In genomic region chr6:169237496-169238134, GRCh38 we compare ENCODE assay signal across 25 cellular contexts. TPM values are rescaled to one million over a fixed set of nuclear protein-coding genes. Genes with fewer than 3 reads are reported as not detected.
DNase-seq lines count a peak whose midpoint lies in the region; ATAC-seq, FAIRE-seq and TF ChIP-seq lines count a peak whose summit lies in the region.
"Had no signal": no experiment of that assay in that cellular context is flagged by ENCODE, and none has a peak within 500 bp of the region (broad histone marks: within the 10 kb centered on the region; RNA-seq: fewer than 3 reads in every experiment).

No MANE protein-coding gene starts in this region.

- no peaks in the 10 kb centered on the region for H3K9me3 Mint-ChIP-seq in osteocyte (ENCODE audit: unreplicated experiment)
- H3K9me3 Mint-ChIP-seq in activated CD4-positive, alpha-beta memory T cell treated with anti-CD3 and anti-CD28 coated beads, Interleukin-2, amount 10 ng/mL, durations not matched to agents 7 days and 5 days = peaks cover 25% of the 10 kb centered on the region

- no peaks in the 10 kb centered on the region; a peak in 1 of 7 replicates for H3K4me1 ChIP-seq in H1 (replicated peaks in 1 of 4; ENCODE audit: control insufficient read depth in 3 of 4, insufficient read depth in 4 of 4, low read length in 3 of 4)
- H3K4me1 ChIP-seq: BLaER1 had no signal

- peaks cover 2% of the 10 kb centered on the region for H3K4me1 Mint-ChIP-seq in osteocyte (ENCODE audit: unreplicated experiment)
- H3K4me1 Mint-ChIP-seq in activated CD4-positive, alpha-beta memory T cell treated with anti-CD3 and anti-CD28 coated beads, Interleukin-2, amount 10 ng/mL, durations not matched to agents 7 days and 5 days = no peaks in the 10 kb centered on the region

- TF ChIP-seq EP300 in H1 (IDR thresholded peaks at IDR 0.05; ENCODE audit: borderline replicate concordance in 1 of 2, low read depth in 2 of 2, low read length in 2 of 2) = no peak

- H3K27ac ChIP-seq in H1 (ENCODE audit: low read depth, low read length) = no peak overlapping the region
- H3K27ac ChIP-seq: BLaER1, KMS-11, SK-N-MC had no signal

- DNase-seq in AG08396 (ENCODE audit: low spot score) (peak; percentile 3), COLO668 (lab: John Stamatoyannopoulos, UW; ENCODE audit: unreplicated experiment) (peak; percentile 13), H1 (ENCODE audit: low read depth in 1 of 2, low spot score in 2 of 2) (no peak), osteocyte (ENCODE audit: extremely low spot score, unreplicated experiment) (no peak), HPDE6-E6E7 (ENCODE audit: extremely low spot score) (no peak), activated gamma-delta T cell treated with Interleukin-2 at 50 U/mL for 16 hours (no peak)
- DNase-seq in activated CD4-positive, alpha-beta memory T cell treated with anti-CD3 and anti-CD28 coated beads, Interleukin-2, amount 10 ng/mL, durations not matched to agents 7 days and 5 days = no peak
- DNase-seq: Calu3; CD4-positive, alpha-beta memory T cell; DMS153; GOT3; NCI-H1105 treated with DMSO at 0.1 percent for 48 hours; NCI-H1694 treated with DMSO at 0.1 percent for 48 hours; NCI-H2081 treated with DMSO at 0.1 percent for 48 hours; NCI-H2171 treated with DMSO at 0.1 percent for 48 hours; NCI-H526 treated with DMSO at 0.1 percent for 48 hours; RPMI8226; SHP77 treated with DMSO at 0.1 percent for 48 hours; SW 1271 had no signal

- CTCF ChIA-PET in H1 (lab: Charles Lee; ENCODE audit: partially characterized antibody) = interaction anchor here (1.3 kb wide), 1 partner anchor 24 kb away, joined by 3 read pairs; no protein-coding TSS in a partner anchor
- CTCF ChIA-PET in activated CD4-positive, alpha-beta memory T cell treated with anti-CD3 and anti-CD28 coated beads, Interleukin-2, amount 10 ng/mL, durations not matched to agents 7 days and 5 days (lab: Charles Lee) = no interaction called here

- 92% methylated on average over 25 of the region's 25 CpGs; no CpG with 5 or more reads in 1 of the 2 experiments for WGBS in H1 (ENCODE audit: extremely low coverage in 1 of 2, insufficient coverage in 1 of 2, insufficient read length in 1 of 2, insufficient replicate concordance in 2 of 2, low coverage in 1 of 2, low lambda C conversion rate in 2 of 2, missing lambda C conversion rate in 1 of 2), 2 experiments

- no peak overlapping the region for H3K9ac ChIP-seq in H1 (replicated peaks in 1 of 4; ENCODE audit: extremely low read depth in 1 of 4, low read depth in 3 of 4, low read length in 3 of 4)
- H3K9ac ChIP-seq: BLaER1, KMS-11 had no signal

- H3K27me3 Mint-ChIP-seq in osteocyte (ENCODE audit: unreplicated experiment) = no peaks in the 10 kb centered on the region
- no peaks in the 10 kb centered on the region for H3K27me3 Mint-ChIP-seq in activated CD4-positive, alpha-beta memory T cell treated with anti-CD3 and anti-CD28 coated beads, Interleukin-2, amount 10 ng/mL, durations not matched to agents 7 days and 5 days

- H3K9me3 ChIP-seq in H1 (ENCODE audit: insufficient read depth in 2 of 2, low read depth in 1 of 2, low read length in 1 of 2) = no peaks in the 10 kb centered on the region

- no peak overlapping the region for H2AK5ac ChIP-seq in H1 (ENCODE audit: low read depth, low read length)

- H3K27ac Mint-ChIP-seq in osteocyte (ENCODE audit: unreplicated experiment) = peak overlapping the region; percentile 19
- no peak overlapping the region for H3K27ac Mint-ChIP-seq in activated CD4-positive, alpha-beta memory T cell treated with anti-CD3 and anti-CD28 coated beads, Interleukin-2, amount 10 ng/mL, durations not matched to agents 7 days and 5 days
- H3K27ac Mint-ChIP-seq: CD4-positive, alpha-beta memory T cell had no signal

- peaks cover 62% of the 10 kb centered on the region for H3K36me3 Mint-ChIP-seq in osteocyte (ENCODE audit: unreplicated experiment)
- peaks cover 9% of the 10 kb centered on the region for H3K36me3 Mint-ChIP-seq in activated CD4-positive, alpha-beta memory T cell treated with anti-CD3 and anti-CD28 coated beads, Interleukin-2, amount 10 ng/mL, durations not matched to agents 7 days and 5 days (ENCODE audit: low read depth)
- H3K36me3 Mint-ChIP-seq: CD4-positive, alpha-beta memory T cell had no signal

- peaks cover 0 to 13% (median 0%) of the 10 kb centered on the region in 4 experiments; a peak in 3 of 8 replicates for H3K36me3 ChIP-seq in H1 (ENCODE audit: control insufficient read depth in 2 of 4, insufficient read depth in 4 of 4, low read length in 3 of 4)
- H3K36me3 ChIP-seq: BLaER1 had no signal

- H4K20me1 ChIP-seq in H1 (replicated peaks in 1 of 2; ENCODE audit: control insufficient read depth in 1 of 2, insufficient read depth in 2 of 2, low read length in 2 of 2) = peaks cover 0 to 5% of the 10 kb centered on the region in 2 experiments
- H4K20me1 ChIP-seq: BLaER1 had no signal

- H3K79me2 ChIP-seq in H1 (ENCODE audit: control insufficient read depth in 1 of 2, insufficient read depth in 2 of 2, low read length in 2 of 2) = no peaks in the 10 kb centered on the region

- no peak overlapping the region for H3K18ac ChIP-seq in H1 (ENCODE audit: extremely low read depth, low read length)

- no peak for FAIRE-seq in H1 (lab: Jason Lieb, UNC)
- FAIRE-seq: GM19239 had no signal

- no peak for ATAC-seq in HG03354 (IDR thresholded peaks at IDR 0.05; ENCODE audit: poor library complexity, severe bottlenecking, unreplicated experiment)
- ATAC-seq: HCT116 had no signal

- no peak overlapping the region for H3K23ac ChIP-seq in H1 (ENCODE audit: insufficient read length)

- H3K4me3 Mint-ChIP-seq in osteocyte (ENCODE audit: unreplicated experiment) = no peak overlapping the region
- H3K4me3 Mint-ChIP-seq in activated CD4-positive, alpha-beta memory T cell treated with anti-CD3 and anti-CD28 coated beads, Interleukin-2, amount 10 ng/mL, durations not matched to agents 7 days and 5 days = no peak overlapping the region

- H2AFZ ChIP-seq in H1 (ENCODE audit: low read length) = no peak overlapping the region

- H3K23me2 ChIP-seq in H1 (ENCODE audit: low read depth, low read length) = peaks cover 21% of the 10 kb centered on the region; the same call in 1 of the 2 replicates

- no peak for TF ChIP-seq POLR2A in H1 (IDR thresholded peaks at IDR 0.05; ENCODE audit: control extremely low read depth in 1 of 2, low read depth in 2 of 2, low read length in 2 of 2)

- H2BK20ac ChIP-seq in H1 (ENCODE audit: low read length) = 0 out of 2 replicates have a peak overlapping the region, but pooled peaks have one; percentile 32

- no peak overlapping the region for H3K4ac ChIP-seq in H1 (replicated peaks; ENCODE audit: insufficient read length, low read depth, low read length)

- H2BK120ac ChIP-seq in H1 (replicated peaks; ENCODE audit: low read depth, low read length) = no peak overlapping the region

- H4K8ac ChIP-seq in H1 (ENCODE audit: extremely low read depth, insufficient read depth, low read length) = no peak overlapping the region

- TF ChIP-seq RAD21 in H1 (IDR thresholded peaks at IDR 0.05 in 1 of 2, conservative IDR thresholded peaks at IDR 0.05 in 1 of 2; ENCODE audit: low read depth in 2 of 2, low read length in 2 of 2) = no peak

- no peak for TF ChIP-seq CTCF in H1 (IDR thresholded peaks at IDR 0.05; ENCODE audit: control extremely low read depth in 1 of 3, insufficient read depth in 1 of 3, low read depth in 1 of 3, low read length in 3 of 3)
- TF ChIP-seq CTCF in osteocyte (IDR thresholded peaks at IDR 0.05) = no peak

- no peak overlapping the region for H3K56ac ChIP-seq in H1 (replicated peaks; ENCODE audit: insufficient read length, low read depth, low read length)

- H2BK15ac ChIP-seq in H1 (ENCODE audit: low read length) = no peak overlapping the region

- no peak overlapping the region for H2BK12ac ChIP-seq in H1 (ENCODE audit: low read depth, low read length)

- POLR2A ChIA-PET in H1 (lab: Charles Lee; ENCODE audit: partially characterized antibody) = interaction anchor here (0.8 to 4.3 kb wide), 3 partner anchors 10 to 15 kb away, joined by 3 to 14 read pairs (median 5); no protein-coding TSS in a partner anchor
- POLR2A ChIA-PET in activated CD4-positive, alpha-beta memory T cell treated with anti-CD3 and anti-CD28 coated beads, Interleukin-2, amount 10 ng/mL, durations not matched to agents 7 days and 5 days (lab: Charles Lee) = no interaction called here

- H3K4me3 ChIP-seq in H1 (ENCODE audit: extremely low read depth in 1 of 4, insufficient read depth in 2 of 4, low read depth in 3 of 4, low read length in 4 of 4) = no peak overlapping the region
- H3K4me3 ChIP-seq: BLaER1, SK-N-MC had no signal

- no peak overlapping the region for H3K4me2 ChIP-seq in H1 (ENCODE audit: insufficient read depth in 1 of 2, low read depth in 2 of 2, low read length in 2 of 2)
- H3K4me2 ChIP-seq: BLaER1, KMS-11 had no signal

- H4K5ac ChIP-seq in H1 (ENCODE audit: insufficient read length, low read depth, low read length) = no peak overlapping the region

- H2BK5ac ChIP-seq in H1 (ENCODE audit: low read depth, low read length) = 0 out of 2 replicates have a peak overlapping the region, but pooled peaks have one; percentile 28

- H3K27me3 ChIP-seq in H1 (replicated peaks in 1 of 4; ENCODE audit: control insufficient read depth in 3 of 4, extremely low read depth in 1 of 4, insufficient read depth in 3 of 4, low read length in 3 of 4) = no peaks in the 10 kb centered on the region
- H3K27me3 ChIP-seq: BLaER1 had no signal

- no peak overlapping the region for H3K14ac ChIP-seq in H1 (ENCODE audit: insufficient read length)

- H3K79me1 ChIP-seq in H1 (ENCODE audit: low read depth, low read length) = no peaks in the 10 kb centered on the region

- no peak overlapping the region for H4K91ac ChIP-seq in H1 (replicated peaks; ENCODE audit: insufficient read length, low read length)

TF ChIP-seq in H1, 55 proteins besides CTCF, POLR2A, EP300 and RAD21:
- no peak for TF ChIP-seq CTBP2 (IDR thresholded peaks at IDR 0.05; ENCODE audit: borderline replicate concordance, insufficient read depth, insufficient read length, low read length)
- no peak for TF ChIP-seq PHF8 (conservative IDR thresholded peaks at IDR 0.05; ENCODE audit: low read depth, low read length)
- TF ChIP-seq SIRT6 (IDR thresholded peaks at IDR 0.05; ENCODE audit: low read length) = no peak

RNA-seq across cellular contexts. Expression of gene THBS2, which starts 16.0 kb away (rescaled TPM):
- 22.5 and 23.3 TPM in 2 replicates for total RNA-seq in H1 (2021; fragmentation: NEBNext Ultra II Directional; extraction: Animal tissue kit (Norgen Biotek cat#: 25700))
- 11.0 and 14.5 TPM in 2 replicates for polyA plus RNA-seq in H1 (2011; rRNA removed)
- 13.2 TPM for polyA plus RNA-seq in H1 (2011; cell fraction: cytosol; rRNA removed)
- 33.1 TPM for polyA plus RNA-seq in H1 (2011; cell fraction: nucleus; rRNA removed)
- 9.6 to 12.8 TPM (median 11.3 TPM) in 4 replicates for polyA plus RNA-seq in H1 (2012, experiment 1 of 2)
- polyA plus RNA-seq in H1 (2012, experiment 2 of 2) = 3.1 TPM
- 21.3 TPM for polyA plus RNA-seq in H1 (2013, experiment 1 of 2)
- polyA plus RNA-seq in H1 (2013, experiment 2 of 2) = 17.4 TPM
- 23.9 and 27.8 TPM in 2 replicates for polyA minus RNA-seq in H1 (2011; rRNA and poly(A)+ RNA removed)
- 17.0 TPM for polyA minus RNA-seq in H1 (2011; cell fraction: cytosol; rRNA and poly(A)+ RNA removed)
- 19.3 TPM for polyA minus RNA-seq in H1 (2011; cell fraction: nucleus; rRNA and poly(A)+ RNA removed)
- total RNA-seq in osteocyte = 650 and 687 TPM in 2 replicates
- not detected for total RNA-seq in activated CD4-positive, alpha-beta memory T cell treated with anti-CD3 and anti-CD28 coated beads, Interleukin-2, amount 10 ng/mL, durations not matched to agents 7 days and 5 days
- total RNA-seq: Calu3; CD4-positive, alpha-beta memory T cell had no signal

Comparison
In these comparisons a context has a peak if more than half of its experiments do, and no peak if none do; other contexts are left out.
1. DNase-seq: peak in AG08396 (single experiment) and COLO668 (single experiment); none in H1 (0 of 2), osteocyte (single experiment), HPDE6-E6E7 (single experiment), activated gamma-delta T cell treated with Interleukin-2 at 50 U/mL for 16 hours (single experiment) and activated CD4-positive, alpha-beta memory T cell treated with anti-CD3 and anti-CD28 coated beads, Interleukin-2, amount 10 ng/mL, durations not matched to agents 7 days and 5 days (single experiment).
2. RNA of gene THBS2, which starts 16.0 kb away (total RNA-seq): 650 to 687 TPM in osteocyte; 22.5 to 23.3 TPM in H1 and not detected in activated CD4-positive, alpha-beta memory T cell treated with anti-CD3 and anti-CD28 coated beads, Interleukin-2, amount 10 ng/mL, durations not matched to agents 7 days and 5 days; every median in the first group is over 10 times any median in the second.